ENCODE assay signal across 25 cellular contexts in the genomic region with DNA sequence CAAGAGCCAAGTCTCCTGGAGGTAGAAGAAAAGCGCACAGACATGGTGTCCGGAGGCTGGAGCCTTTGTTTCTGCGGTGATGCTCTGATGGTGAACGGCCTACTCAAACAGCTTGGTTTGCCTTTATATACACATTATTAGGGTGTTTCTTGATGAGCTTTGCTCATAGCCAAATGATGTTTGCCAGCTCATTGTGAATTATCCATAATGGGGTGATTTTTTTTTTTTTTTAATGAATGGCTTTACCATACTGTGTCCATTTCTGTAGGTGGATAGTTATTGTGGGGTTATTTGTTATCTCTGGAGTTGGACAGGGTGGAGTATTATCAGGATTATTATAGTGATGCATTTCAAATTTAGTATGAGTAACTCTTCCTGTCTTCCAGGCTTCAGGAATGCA. TPM values are rescaled to one million over a fixed set of nuclear protein-coding genes. Genes with fewer than 3 reads are reported as not detected.
DNase-seq lines count a peak whose midpoint lies in the region; ATAC-seq, FAIRE-seq and TF ChIP-seq lines count a peak whose summit lies in the region.
"Had no signal": no experiment of that assay in that cellular context is flagged by ENCODE, and none has a peak within 500 bp of the region (broad histone marks: within the 10 kb centered on the region; RNA-seq: fewer than 3 reads in every experiment).

A gene with protein sequence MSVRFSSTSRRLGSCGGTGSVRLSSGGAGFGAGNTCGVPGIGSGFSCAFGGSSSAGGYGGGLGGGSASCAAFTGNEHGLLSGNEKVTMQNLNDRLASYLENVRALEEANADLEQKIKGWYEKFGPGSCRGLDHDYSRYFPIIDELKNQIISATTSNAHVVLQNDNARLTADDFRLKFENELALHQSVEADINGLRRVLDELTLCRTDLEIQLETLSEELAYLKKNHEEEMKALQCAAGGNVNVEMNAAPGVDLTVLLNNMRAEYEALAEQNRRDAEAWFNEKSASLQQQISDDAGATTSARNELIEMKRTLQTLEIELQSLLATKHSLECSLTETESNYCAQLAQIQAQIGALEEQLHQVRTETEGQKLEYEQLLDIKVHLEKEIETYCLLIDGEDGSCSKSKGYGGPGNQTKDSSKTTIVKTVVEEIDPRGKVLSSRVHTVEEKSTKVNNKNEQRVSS (minus strand): TSS at position 101 of the 400 bp plus-strand sequence. CDS start 57 bp downstream, at position 44.

- TF ChIP-seq RAD21 in K562 (CRISPR knock-in tag; conservative IDR thresholded peaks at IDR 0.05 in 1 of 2, IDR thresholded peaks at IDR 0.05 in 1 of 2), result no peak

- H3K9me1 ChIP-seq in K562 (ENCODE audit: control insufficient read depth, insufficient read depth, low read length), result no peaks in the 10 kb centered on the region

- no peak within 1 kb of the TSS for H3K23ac ChIP-seq in neuronal stem cell (ENCODE audit: low read depth, low read length, poor library complexity)

- CTCF ChIA-PET in K562 (lab: Yijun Ruan, JAX; ENCODE audit: low intra/inter-chr PET ratio), result no interaction called here

- H3K14ac ChIP-seq in neuronal stem cell (ENCODE audit: low read length), result no peak within 1 kb of the TSS

- no peak within 1 kb of the TSS; the same call in 1 of the 2 replicates for H3K27ac Mint-ChIP-seq in GM23338
- H3K27ac Mint-ChIP-seq: CD4-positive, alpha-beta T cell; CD8-positive, alpha-beta T cell had no signal

- DNase-seq in GM23338 (ENCODE audit: low spot score) (no peak), K562 (ENCODE audit: extremely low read depth in 1 of 4, low spot score in 3 of 4) (no peak), neuronal stem cell (ENCODE audit: low spot score) (no peak), kidney tubule cell (ENCODE audit: low spot score) (no peak), islet precursor cell (no peak), CD1c-positive myeloid dendritic cell (ENCODE audit: extremely low spot score) (no peak)
- DNase-seq: 8988T; ACHN; BE2C; C1 segment of cervical spinal cord; Caco-2; Calu3; CD4-positive, alpha-beta T cell; CD8-positive, alpha-beta T cell; DMS79 treated with DMSO at 0.1 percent for 48 hours; GF-D8 had no signal

- no peaks in the 10 kb centered on the region for H3K9me3 Mint-ChIP-seq in GM23338
- H3K9me3 Mint-ChIP-seq: CD4-positive, alpha-beta T cell; CD8-positive, alpha-beta T cell had no signal

- H3K18ac ChIP-seq in neuronal stem cell (ENCODE audit: low read length), result peak within 1 kb of the TSS; percentile 52

- H4K20me1 ChIP-seq in GM23338 (replicated peaks; ENCODE audit: insufficient read depth), result no peaks in the 10 kb centered on the region
- no peaks in the 10 kb centered on the region for H4K20me1 ChIP-seq in K562 (replicated peaks; ENCODE audit: control insufficient read depth, insufficient read depth, low read length)
- H4K20me1 ChIP-seq: BLaER1 had no signal

- H3K9me3 ChIP-seq in K562 (replicated peaks; ENCODE audit: control insufficient read depth, insufficient read depth, low read depth, low read length) (no peaks in the 10 kb centered on the region), neuronal stem cell (replicated peaks in 1 of 2; ENCODE audit: control insufficient read depth in 2 of 2, insufficient read depth in 1 of 2, low read depth in 1 of 2, low read length in 2 of 2) (no peaks in the 10 kb centered on the region)
- H3K9me3 ChIP-seq: BE2C, Caco-2 had no signal

- peak within 1 kb of the TSS; percentile 78 for H2AFZ ChIP-seq in GM23338
- H2AFZ ChIP-seq in K562 (ENCODE audit: low read depth, low read length), result peak within 1 kb of the TSS; percentile 47; the same call in 1 of the 2 replicates
- H2AFZ ChIP-seq in neuronal stem cell (ENCODE audit: low read length), result no peak within 1 kb of the TSS

- 47% methylated on average over 4 of the region's 4 CpGs for WGBS in K562 (ENCODE audit: insufficient coverage, low coverage, missing lambda C conversion rate)
- no CpG with 5 or more reads among the region's 4 CpGs for WGBS in neuronal stem cell (ENCODE audit: extremely low coverage in 2 of 2, insufficient read length in 2 of 2, insufficient replicate concordance in 1 of 2), 2 donors

- H3K4me1 ChIP-seq in GM23338 (ENCODE audit: insufficient read depth) (no peaks in the 10 kb centered on the region), K562 (replicated peaks in 1 of 2; ENCODE audit: control insufficient read depth in 2 of 2, insufficient read depth in 2 of 2, low read length in 2 of 2) (peaks cover 3 to 8% of the 10 kb centered on the region in 2 experiments; a peak in 1 of 5 replicates), neuronal stem cell (ENCODE audit: control insufficient read depth in 2 of 2, insufficient read depth in 1 of 2, low read depth in 1 of 2, low read length in 2 of 2) (no peaks in the 10 kb centered on the region)
- H3K4me1 ChIP-seq: BE2C, Caco-2 had no signal

- H3K79me1 ChIP-seq in neuronal stem cell (ENCODE audit: low read depth, low read length), result no peaks in the 10 kb centered on the region

- no peak within 1 kb of the TSS for H4K91ac ChIP-seq in neuronal stem cell (ENCODE audit: low read depth, low read length, poor library complexity)

- no peak for FAIRE-seq in K562 (lab: Jason Lieb, UNC)
- FAIRE-seq: A204.1, D721Med, G401.6, GM12891, GM19239 had no signal

- BruUV-seq in K562 (replicated peaks; lab: Mats Ljungman, UMichigan), result no TSS peak

- H3K27me3 Mint-ChIP-seq in GM23338 (ENCODE audit: insufficient read depth, low read depth, poor library complexity), result peaks cover 6% of the 10 kb centered on the region

- no peak within 1 kb of the TSS for H4K8ac ChIP-seq in neuronal stem cell (ENCODE audit: low read depth, low read length)

- H3K79me2 ChIP-seq in GM23338 (replicated peaks; ENCODE audit: insufficient read depth) (no peaks in the 10 kb centered on the region), K562 (ENCODE audit: control insufficient read depth, insufficient read depth, low read length) (no peaks in the 10 kb centered on the region)

- no peak within 1 kb of the TSS for H3K4me3 ChIP-seq in GM23338
- no peak within 1 kb of the TSS for H3K4me3 ChIP-seq in K562
- no peak within 1 kb of the TSS for H3K4me3 ChIP-seq in neuronal stem cell (ENCODE audit: low read length in 2 of 2)
- H3K4me3 ChIP-seq: BLaER1 had no signal

- no peaks in the 10 kb centered on the region for H3K9me2 ChIP-seq in GM23338 (ENCODE audit: insufficient read depth)

- no peak for TF ChIP-seq POLR2A in K562 (conservative IDR thresholded peaks at IDR 0.05)

- H3K36me3 ChIP-seq in GM23338 (ENCODE audit: insufficient read depth) (no peaks in the 10 kb centered on the region), K562 (ENCODE audit: control insufficient read depth, insufficient read depth, low read length) (no peaks in the 10 kb centered on the region), neuronal stem cell (replicated peaks in 1 of 2; ENCODE audit: control insufficient read depth in 2 of 2, insufficient read depth in 2 of 2, low read length in 2 of 2) (no peaks in the 10 kb centered on the region)
- H3K36me3 ChIP-seq: BE2C, BLaER1 had no signal

- intact Hi-C loops in K562 (cut with micrococcal nuclease), result no loop called here

- H2BK5ac ChIP-seq in neuronal stem cell (ENCODE audit: low read length), result no peak within 1 kb of the TSS

- H3F3A ChIP-seq in GM23338 (replicated peaks; ENCODE audit: low read depth), result no peaks in the 10 kb centered on the region

- H2BK120ac ChIP-seq in neuronal stem cell (ENCODE audit: low read depth, low read length), result no peak within 1 kb of the TSS

- H2BK12ac ChIP-seq in neuronal stem cell (ENCODE audit: low read length), result no peak within 1 kb of the TSS

- TF ChIP-seq CTCF in GM23338 (conservative IDR thresholded peaks at IDR 0.05; ENCODE audit: low read depth in 2 of 2), result no peak
- TF ChIP-seq CTCF in K562 (IDR thresholded peaks at IDR 0.05 in 2 of 3, conservative IDR thresholded peaks at IDR 0.05 in 1 of 3; ENCODE audit: insufficient read depth in 2 of 3, low read depth in 1 of 3, low read length in 3 of 3), result no peak

- H3K9ac ChIP-seq in K562 (ENCODE audit: insufficient read depth in 1 of 2, low read depth in 2 of 2, low read length in 2 of 2) (no peak within 1 kb of the TSS), neuronal stem cell (ENCODE audit: low read depth, low read length, poor library complexity) (no peak within 1 kb of the TSS)
- H3K9ac ChIP-seq: BLaER1 had no signal

- POLR2A ChIA-PET in K562 (lab: Yijun Ruan, JAX), result no interaction called here

- ATAC-seq in GM23338 (no peak), K562 (no peak)
- ATAC-seq: CD8-positive, alpha-beta T cell had no signal

- in situ Hi-C loops in K562 (cut with MboI), result no loop called here

- H3K4ac ChIP-seq in neuronal stem cell (ENCODE audit: low read length), result no peak within 1 kb of the TSS

- no peak for TF ChIP-seq EP300 in K562 (IDR thresholded peaks at IDR 0.05; ENCODE audit: low read length)

- no peak within 1 kb of the TSS for H2AK5ac ChIP-seq in neuronal stem cell (ENCODE audit: low read depth, low read length)

- no peaks in the 10 kb centered on the region for H3K4me1 Mint-ChIP-seq in GM23338

- H3K4me2 ChIP-seq in GM23338 (no peak within 1 kb of the TSS), K562 (ENCODE audit: insufficient read depth, low read length) (no peak within 1 kb of the TSS), neuronal stem cell (ENCODE audit: insufficient read depth, low read length, poor library complexity, severe bottlenecking) (no peak within 1 kb of the TSS)
- H3K4me2 ChIP-seq: BLaER1 had no signal

- H2BK15ac ChIP-seq in neuronal stem cell (ENCODE audit: low read length), result no peak within 1 kb of the TSS

- H3K27ac ChIP-seq in GM23338 (ENCODE audit: low read depth) (no peak within 1 kb of the TSS), K562 (ENCODE audit: extremely low read depth, low read depth, low read length) (no peak within 1 kb of the TSS), neuronal stem cell (replicated peaks; ENCODE audit: low read length) (no peak within 1 kb of the TSS)
- H3K27ac ChIP-seq: BLaER1 had no signal

- no peaks in the 10 kb centered on the region for H3K36me3 Mint-ChIP-seq in GM23338 (ENCODE audit: low read depth)
- H3K36me3 Mint-ChIP-seq: CD14-positive monocyte; CD8-positive, alpha-beta T cell had no signal

- peaks cover 15% of the 10 kb centered on the region for H3K27me3 ChIP-seq in GM23338 (ENCODE audit: insufficient read depth)
- H3K27me3 ChIP-seq in K562 (ENCODE audit: control insufficient read depth in 2 of 2, insufficient read depth in 2 of 2, low read length in 2 of 2), result peaks cover 0 to 6% of the 10 kb centered on the region in 2 experiments; a peak in 2 of 5 replicates
- H3K27me3 ChIP-seq in neuronal stem cell (ENCODE audit: control insufficient read depth in 3 of 3, insufficient read depth in 3 of 3, low read depth in 1 of 3, low read length in 3 of 3), result peaks cover 0 to 10% (median 2%) of the 10 kb centered on the region in 3 experiments

- H3K4me3 Mint-ChIP-seq in GM23338, result no peak within 1 kb of the TSS
- H3K4me3 Mint-ChIP-seq: CD4-positive, alpha-beta T cell; CD8-positive, alpha-beta T cell had no signal

RNA-seq across cellular contexts. Expression of the gene that starts here (rescaled TPM):
- not detected in 2 replicates for total RNA-seq in GM23338 (2014; rRNA removed; shearing (Covaris generic))
- polyA plus RNA-seq in GM23338 (2016; fragmentation: Nextera tagmentation; extraction: Ambion mirVana) (not detected in 2 replicates), K562 (2011; rRNA removed) (not detected in 2 replicates), K562 (2014; fragmentation: Illumina TruSeq; extraction: Trizol) (not detected in 2 replicates), K562 (2014; fragmentation: Nextera tagmentation; extraction: Ambion mirVana) (under 1 TPM in 1 of 2 experiments, not detected in 1; 0.10 TPM), K562 (2014; rRNA removed) (not detected in 2 replicates)
- total RNA-seq in K562 (2011; cell fraction: chromatin; rRNA removed; ENCODE audit: low replicate concordance), result not detected in 2 replicates
- not detected in 2 replicates for total RNA-seq in K562 (2011; cell fraction: nucleolus; rRNA removed)
- total RNA-seq in K562 (2011; cell fraction: nucleoplasm; rRNA removed), result not detected in 2 replicates
- total RNA-seq in K562 (2014; rRNA removed) (not detected in 2 replicates), K562 (2014; rRNA removed; fragmentation: Illumina TruSeq; extraction: Trizol) (not detected in 2 replicates), K562 (2015; rRNA removed; fragmentation: Illumina TruSeq; extraction: Trizol) (not detected in 2 replicates), K562 (2021) (0.11 TPM in 1 of 2 replicates, not detected in the other)
- polyA plus RNA-seq in K562 (2011; cell fraction: cytosol; rRNA removed), result not detected in 2 replicates
- polyA plus RNA-seq in K562 (2011; cell fraction: nucleus; rRNA removed), result not detected in 2 replicates
- not detected in 2 replicates for polyA plus RNA-seq in K562 (2012)
- polyA minus RNA-seq in K562 (2011; rRNA and poly(A)+ RNA removed), result not detected in 2 replicates
- polyA minus RNA-seq in K562 (2011; cell fraction: cytosol; rRNA and poly(A)+ RNA removed), result not detected in 2 replicates
- not detected in 2 replicates for polyA minus RNA-seq in K562 (2011; cell fraction: nucleus; rRNA and poly(A)+ RNA removed)
- polyA plus RNA-seq in neuronal stem cell (2013, experiment 1 of 2), result not detected
- not detected for polyA plus RNA-seq in neuronal stem cell (2013, experiment 2 of 2)
- total RNA-seq: A673; Caco-2; Calu3; CD4-positive, alpha-beta T cell; CD8-positive, alpha-beta T cell had no signal
- polyA plus RNA-seq: AG04450, CD14-positive monocyte had no signal
